8 cellular contexts compared by ENCODE assay signal in genomic region chr7:135147899-135148721, GRCh38. TPM values are rescaled to one million over a fixed set of nuclear protein-coding genes. Genes with fewer than 3 reads are reported as not detected.
A peak's percentile ranks its signal among the peaks of the same experiment; 100 is the strongest.
DNase-seq lines count a peak whose midpoint lies in the region; ATAC-seq and TF ChIP-seq lines count a peak whose summit lies in the region.

Gene TMEM140 (plus strand): TSS chr7:135148072. CDS start chr7:135164442, 16,370 bp downstream.

- H3K4ac ChIP-seq in neuronal stem cell (ENCODE audit: low read length), result no peak within 1 kb of the TSS

- H3K9me3 Mint-ChIP-seq in memory B cell, result no peaks in the 10 kb centered on the region

- H3K27me3 Mint-ChIP-seq in memory B cell, result no peaks in the 10 kb centered on the region

- no peak within 1 kb of the TSS for H3K14ac ChIP-seq in neuronal stem cell (ENCODE audit: low read length)

- H3K9ac ChIP-seq in colonic mucosa (ENCODE audit: low read depth in 2 of 2, low read length in 2 of 2), result peak within 1 kb of the TSS; percentile 63 to 79
- no peak within 1 kb of the TSS for H3K9ac ChIP-seq in neuronal stem cell (ENCODE audit: low read depth, low read length, poor library complexity)

- peaks cover 38% of the 10 kb centered on the region for H3K4me1 Mint-ChIP-seq in memory B cell

- peaks cover 10% of the 10 kb centered on the region for H3K36me3 Mint-ChIP-seq in memory B cell

- no peak within 1 kb of the TSS for H2BK15ac ChIP-seq in neuronal stem cell (ENCODE audit: low read length)

- TF ChIP-seq POLR2A in tibial nerve (IDR thresholded peaks at IDR 0.05), result peak; percentile 72 to 84

- H2AK5ac ChIP-seq in neuronal stem cell (ENCODE audit: low read depth, low read length), result no peak within 1 kb of the TSS

- no peak within 1 kb of the TSS for H4K91ac ChIP-seq in neuronal stem cell (ENCODE audit: low read depth, low read length, poor library complexity)

- no peak within 1 kb of the TSS for H2AFZ ChIP-seq in neuronal stem cell (ENCODE audit: low read length)

- no peak within 1 kb of the TSS for H3K23ac ChIP-seq in neuronal stem cell (ENCODE audit: low read depth, low read length, poor library complexity)

- H3K4me3 Mint-ChIP-seq in memory B cell, result peak within 1 kb of the TSS; percentile 89

- no peak within 1 kb of the TSS for H2BK5ac ChIP-seq in neuronal stem cell (ENCODE audit: low read length)

- peak; percentile 52 for ATAC-seq in GM19328 (IDR thresholded peaks at IDR 0.05; ENCODE audit: unreplicated experiment)
- peak; percentile 78 for ATAC-seq in HG03432 (IDR thresholded peaks at IDR 0.05; ENCODE audit: unreplicated experiment)
- ATAC-seq in memory B cell (ENCODE audit: low read depth), result peak; percentile 77

- H2BK120ac ChIP-seq in neuronal stem cell (ENCODE audit: low read depth, low read length), result no peak within 1 kb of the TSS

- H3K27ac Mint-ChIP-seq in memory B cell, result peak within 1 kb of the TSS; percentile 98

- H3K18ac ChIP-seq in neuronal stem cell (ENCODE audit: low read length), result no peak within 1 kb of the TSS

- H3K79me1 ChIP-seq in neuronal stem cell (ENCODE audit: low read depth, low read length), result no peaks in the 10 kb centered on the region

- intact Hi-C loops in colonic mucosa (cut with DNase I), result no loop called here

- TF ChIP-seq CTCF in colonic mucosa (IDR thresholded peaks at IDR 0.05) (no peak), tibial nerve (IDR thresholded peaks at IDR 0.05) (peak in 1 of 5 experiments; percentile 15)

- WGBS in tibial nerve, 2 donors, result 12 to 16% methylated on average over 13 of the region's 13 CpGs
- no CpG with 5 or more reads among the region's 13 CpGs for WGBS in neuronal stem cell (ENCODE audit: extremely low coverage in 2 of 2, insufficient read length in 2 of 2, insufficient replicate concordance in 1 of 2), 2 donors

- H3K27me3 ChIP-seq in colonic mucosa (no peaks in the 10 kb centered on the region), tibial nerve (no peaks in the 10 kb centered on the region), neuronal stem cell (ENCODE audit: control insufficient read depth in 3 of 3, insufficient read depth in 3 of 3, low read depth in 1 of 3, low read length in 3 of 3) (no peaks in the 10 kb centered on the region)

- H2BK12ac ChIP-seq in neuronal stem cell (ENCODE audit: low read length), result no peak within 1 kb of the TSS

- H3K9me3 ChIP-seq in colonic mucosa (no peaks in the 10 kb centered on the region), tibial nerve (peaks cover 0 to 4% (median 0%) of the 10 kb centered on the region in 4 donors), neuronal stem cell (replicated peaks in 1 of 2; ENCODE audit: control insufficient read depth in 2 of 2, insufficient read depth in 1 of 2, low read depth in 1 of 2, low read length in 2 of 2) (no peaks in the 10 kb centered on the region)

- H4K8ac ChIP-seq in neuronal stem cell (ENCODE audit: low read depth, low read length), result no peak within 1 kb of the TSS

- TF ChIP-seq EP300 in tibial nerve (IDR thresholded peaks at IDR 0.05), result peak; percentile 92 to 97

- H3K4me3 ChIP-seq in colonic mucosa, result peak within 1 kb of the TSS; percentile 49
- peak within 1 kb of the TSS; percentile 43 to 59 (median 52) for H3K4me3 ChIP-seq in tibial nerve
- no peak within 1 kb of the TSS for H3K4me3 ChIP-seq in neuronal stem cell (ENCODE audit: low read length in 2 of 2)

- H3K4me1 ChIP-seq in colonic mucosa (no peaks in the 10 kb centered on the region), tibial nerve (peaks cover 0 to 43% (median 23%) of the 10 kb centered on the region in 4 donors), neuronal stem cell (ENCODE audit: control insufficient read depth in 2 of 2, insufficient read depth in 1 of 2, low read depth in 1 of 2, low read length in 2 of 2) (no peaks in the 10 kb centered on the region)

- H3K27ac ChIP-seq in colonic mucosa (peak within 1 kb of the TSS; percentile 92), tibial nerve (peak within 1 kb of the TSS; percentile 88 to 98 (median 96)), neuronal stem cell (replicated peaks; ENCODE audit: low read length) (no peak within 1 kb of the TSS)

- DNase-seq in C1 segment of cervical spinal cord (lab: John Stamatoyannopoulos, UW) (peak in 8 of 14 donors; percentile 45 to 83 (median 55)), UCSD-AML1 (lab: John Stamatoyannopoulos, UW; ENCODE audit: unreplicated experiment) (peak; percentile 14), colonic mucosa (peak; percentile 70), memory B cell (ENCODE audit: low spot score in 2 of 2) (peak; percentile 49 to 64), tibial nerve (ENCODE audit: low spot score in 2 of 2) (peak in 1 of 2 donors; percentile 67), neuronal stem cell (ENCODE audit: low spot score) (no peak)

- no peaks in the 10 kb centered on the region for H3K36me3 ChIP-seq in colonic mucosa
- peaks cover 0 to 11% (median 0%) of the 10 kb centered on the region in 3 donors for H3K36me3 ChIP-seq in tibial nerve
- no peaks in the 10 kb centered on the region for H3K36me3 ChIP-seq in neuronal stem cell (replicated peaks in 1 of 2; ENCODE audit: control insufficient read depth in 2 of 2, insufficient read depth in 2 of 2, low read length in 2 of 2)

- H3K4me2 ChIP-seq in neuronal stem cell (ENCODE audit: insufficient read depth, low read length, poor library complexity, severe bottlenecking), result no peak within 1 kb of the TSS

RNA-seq across cellular contexts. Expression of gene TMEM140, which starts in this region (rescaled TPM):
- total RNA-seq in colonic mucosa (10 to 100 TPM in 1 of 2 donors, 1 to 10 TPM in 1; 3.8 to 11.9 TPM), tibial nerve (10 to 100 TPM; 20.5 to 46.9 (median 32.5) TPM)
- not detected for polyA plus RNA-seq in neuronal stem cell (2013, experiment 1 of 2)
- polyA plus RNA-seq in neuronal stem cell (2013, experiment 2 of 2), result not detected

Comparison
In these comparisons a context has a peak if more than half of its experiments do, and no peak if none do; other contexts are left out.
1. H3K4me3 ChIP-seq: peak in colonic mucosa (single experiment) and tibial nerve (4 of 4); none in neuronal stem cell (0 of 2).
2. Peak in every context shown above with its lines, with median percentiles within 50 percentile points of each other: ATAC-seq.